ENCODE assay signal across 8 cellular contexts in the genomic region with DNA sequence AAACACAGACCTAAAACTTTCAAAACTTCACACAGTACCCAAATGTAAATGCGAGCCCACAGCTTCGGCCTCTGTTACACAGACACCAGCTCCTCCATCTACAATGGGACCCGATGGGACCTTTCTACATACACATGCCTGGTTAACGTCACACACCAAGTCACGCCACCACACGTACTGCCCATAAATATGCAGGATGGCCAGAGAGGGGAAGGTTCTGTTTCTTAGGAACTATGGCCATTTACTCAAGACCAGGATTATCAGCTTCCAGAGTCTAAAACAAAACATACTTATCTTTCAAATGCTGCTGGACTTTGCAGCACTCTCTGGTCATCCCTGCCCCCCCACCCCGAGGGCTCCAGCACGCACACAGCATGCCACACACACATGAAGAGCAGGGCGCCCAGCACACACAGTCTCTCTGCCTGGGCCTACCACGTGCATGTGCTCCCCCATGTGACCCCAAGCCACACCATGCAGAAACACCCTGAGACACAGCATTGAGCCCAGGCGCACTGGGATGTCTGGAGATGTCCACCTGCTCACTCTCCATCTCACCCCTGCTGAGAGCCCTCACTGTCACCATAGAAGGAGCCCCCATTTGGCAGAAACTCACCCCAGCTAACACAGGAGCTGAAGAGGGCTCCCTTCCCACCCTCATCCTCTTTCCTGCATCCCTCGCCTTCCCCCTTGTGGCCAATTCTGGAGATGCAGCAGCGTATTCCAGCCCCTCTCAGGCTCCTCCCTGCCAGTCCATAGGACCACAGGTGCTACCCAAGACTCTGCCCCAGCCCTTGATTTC.
A peak's percentile ranks its signal among the peaks of the same experiment; 100 is the strongest.
DNase-seq lines count a peak whose midpoint lies in the region; ATAC-seq and TF ChIP-seq lines count a peak whose summit lies in the region.

No MANE protein-coding gene starts in this region.

- no peaks in the 10 kb centered on the region for H3K36me3 ChIP-seq in SJCRH30
- H3K36me3 ChIP-seq in upper lobe of left lung, result no peaks in the 10 kb centered on the region

- peak in 1 of 2 donors; percentile 74 for ATAC-seq in upper lobe of left lung (ENCODE audit: low FRiP score in 2 of 2)
- no peak for ATAC-seq in HG02970 (IDR thresholded peaks at IDR 0.05; ENCODE audit: low FRiP score, unreplicated experiment)

- DNase-seq in DMS53 treated with DMSO at 0.1 percent for 48 hours (lab: John Stamatoyannopoulos, UW; ENCODE audit: unreplicated experiment), result peak; percentile 35
- DNase-seq in LNCaP clone FGC (ENCODE audit: low read depth), result peak; percentile 11
- DNase-seq in SJCRH30, result peak; percentile 76 to 89
- DNase-seq in activated gamma-delta T cell treated with anti-CD3 and anti-CD28 coated beads, Interleukin-2, amount 50 U/mL, for 16 hours (ENCODE audit: low read depth), result peak; percentile 57
- DNase-seq in globus pallidus (ENCODE audit: low spot score), result peak; percentile 82
- peak; percentile 88 for DNase-seq in pons (ENCODE audit: low spot score)
- peak in 1 of 2 donors; percentile 57 for DNase-seq in upper lobe of left lung

- no peaks in the 10 kb centered on the region for H3K4me1 ChIP-seq in SJCRH30
- H3K4me1 ChIP-seq in upper lobe of left lung, result peaks cover 0 to 14% (median 6%) of the 10 kb centered on the region in 4 donors

- TF ChIP-seq POLR2A in upper lobe of left lung (IDR thresholded peaks at IDR 0.05), result no peak

- H3K9me3 ChIP-seq in SJCRH30 (replicated peaks) (no peaks in the 10 kb centered on the region), upper lobe of left lung (no peaks in the 10 kb centered on the region)

- H3K27ac ChIP-seq in SJCRH30 (no peak overlapping the region), upper lobe of left lung (no peak overlapping the region)

- 46 to 52% methylated on average over 7 to 12 of the region's 13 CpGs for WGBS in upper lobe of left lung, 2 donors

- H3K4me3 ChIP-seq in LNCaP clone FGC (ENCODE audit: low read depth, low read length) (no peak overlapping the region), SJCRH30 (no peak overlapping the region), upper lobe of left lung (no peak overlapping the region)

- no peak for TF ChIP-seq EP300 in upper lobe of left lung (IDR thresholded peaks at IDR 0.05)

- TF ChIP-seq CTCF in LNCaP clone FGC (IDR thresholded peaks at IDR 0.05; ENCODE audit: control insufficient read depth, extremely low read depth, insufficient read depth), result peak; percentile 90
- peak; percentile 79 to 89 (median 87) for TF ChIP-seq CTCF in upper lobe of left lung (IDR thresholded peaks at IDR 0.05)

- no peaks in the 10 kb centered on the region for H3K27me3 ChIP-seq in SJCRH30
- no peaks in the 10 kb centered on the region for H3K27me3 ChIP-seq in upper lobe of left lung
